22 cellular contexts compared by ENCODE assay signal in the genomic region with DNA sequence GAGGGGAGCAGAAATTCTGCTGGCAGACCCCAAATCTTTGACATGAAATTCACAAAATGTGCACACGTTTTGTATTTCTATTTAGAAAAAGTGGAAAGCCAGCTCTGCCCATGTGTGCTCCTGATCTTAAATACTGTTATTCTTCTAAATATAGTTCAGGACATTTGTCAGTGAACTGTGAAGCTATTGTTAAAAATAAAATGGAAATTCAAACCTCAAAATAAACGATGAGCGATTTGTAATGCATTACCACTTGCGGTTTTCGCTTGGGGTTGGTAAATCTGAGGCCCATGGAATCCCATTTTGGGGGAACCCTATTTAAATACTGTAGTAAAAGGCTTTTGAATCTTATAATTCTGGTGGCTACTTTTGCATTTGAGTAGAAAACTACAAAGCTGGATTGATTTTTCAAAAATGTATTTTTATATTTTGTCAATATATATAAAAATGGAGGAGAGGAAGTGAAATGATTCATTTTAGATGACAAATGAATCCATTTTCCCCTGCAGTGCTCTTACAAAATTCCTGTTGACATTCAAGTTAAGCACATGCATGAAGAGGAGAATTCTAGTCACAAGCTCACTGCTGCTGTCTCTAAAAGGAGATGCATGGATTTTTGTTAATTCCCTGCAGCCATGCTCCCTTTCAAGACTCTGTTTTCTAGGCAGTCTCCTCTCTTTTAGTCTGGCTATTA. TPM values are rescaled to one million over a fixed set of nuclear protein-coding genes. Genes with fewer than 3 reads are reported as not detected.
DNase-seq lines count a peak whose midpoint lies in the region; ATAC-seq and TF ChIP-seq lines count a peak whose summit lies in the region.
"Had no signal": no experiment of that assay in that cellular context is flagged by ENCODE, and none has a peak within 500 bp of the region (broad histone marks: within the 10 kb centered on the region; RNA-seq: fewer than 3 reads in every experiment).

No MANE protein-coding gene starts in this region.

- no peaks in the 10 kb centered on the region for H4K20me1 ChIP-seq in PC-3 (ENCODE audit: low read length)

- DNase-seq in EH (ENCODE audit: low read depth) = peak; percentile 16
- DNase-seq in PC-3 = peak; percentile 51
- DNase-seq in endothelial cell (ENCODE audit: low spot score) = no peak
- no peak for DNase-seq in NCI-H146 (lab: John Stamatoyannopoulos, UW)
- DNase-seq in breast epithelium (ENCODE audit: low spot score in 2 of 2) = no peak
- DNase-seq: activated CD4-positive, alpha-beta memory T cell treated with anti-CD3 and anti-CD28 coated beads, Interleukin-2, amount 10 ng/mL, durations not matched to agents 7 days and 5 days; BE2C; Calu3; effector memory CD4-positive, alpha-beta T cell; head of caudate nucleus; KBM-7; left ventricle myocardium inferior; MV-4-11; NCI-H1930; NCI-H345; nucleus accumbens had no signal

- H3K4me3 Mint-ChIP-seq in nephron (no peak overlapping the region), endothelial cell (ENCODE audit: unreplicated experiment) (no peak overlapping the region)
- H3K4me3 Mint-ChIP-seq: activated CD4-positive, alpha-beta memory T cell treated with anti-CD3 and anti-CD28 coated beads, Interleukin-2, amount 10 ng/mL, durations not matched to agents 7 days and 5 days had no signal

- H3K4me3 ChIP-seq in PC-3 (ENCODE audit: low read length) (no peak overlapping the region), breast epithelium (no peak overlapping the region)
- H3K4me3 ChIP-seq: A549, left ventricle myocardium inferior had no signal

- H3K27ac ChIP-seq in PC-3 (ENCODE audit: low read length) (peak overlapping the region; percentile 44), cingulate gyrus (ENCODE audit: low read depth, low read length) (peak overlapping the region; percentile 39), breast epithelium (no peak overlapping the region)
- H3K27ac ChIP-seq: A549, HL-60, left ventricle myocardium inferior had no signal

- no peaks in the 10 kb centered on the region for H3K9me2 ChIP-seq in PC-3 (replicated peaks; ENCODE audit: low read length)

- ATAC-seq in PC-3 (no peak), HG02870 (IDR thresholded peaks at IDR 0.05; ENCODE audit: unreplicated experiment) (no peak)
- ATAC-seq: A549, Panc1 had no signal

- no peaks in the 10 kb centered on the region for H3K27me3 ChIP-seq in PC-3 (ENCODE audit: low read length)
- no peaks in the 10 kb centered on the region for H3K27me3 ChIP-seq in breast epithelium
- H3K27me3 ChIP-seq: BE2C had no signal

- H3K36me3 ChIP-seq in PC-3 (ENCODE audit: low read depth, low read length) = no peaks in the 10 kb centered on the region
- H3K36me3 ChIP-seq in breast epithelium = no peaks in the 10 kb centered on the region
- H3K36me3 ChIP-seq: BE2C, left ventricle myocardium inferior had no signal

- no peak overlapping the region for H3K9ac ChIP-seq in PC-3 (ENCODE audit: low read length)

- H3K27me3 Mint-ChIP-seq in nephron (ENCODE audit: low read depth) (no peaks in the 10 kb centered on the region), endothelial cell (ENCODE audit: unreplicated experiment) (no peaks in the 10 kb centered on the region)
- H3K27me3 Mint-ChIP-seq: activated CD4-positive, alpha-beta memory T cell treated with anti-CD3 and anti-CD28 coated beads, Interleukin-2, amount 10 ng/mL, durations not matched to agents 7 days and 5 days had no signal

- BruUV-seq in PC-3 (replicated peaks; lab: Mats Ljungman, UMichigan) = no TSS peak

- H3K4me1 ChIP-seq in PC-3 (ENCODE audit: insufficient read depth, low read length) = peaks cover 11% of the 10 kb centered on the region
- H3K4me1 ChIP-seq in breast epithelium = peaks cover 0 to 6% of the 10 kb centered on the region in 2 donors
- H3K4me1 ChIP-seq: BE2C, left ventricle myocardium inferior had no signal

- TF ChIP-seq POLR2A in breast epithelium (IDR thresholded peaks at IDR 0.05) = no peak

- POLR2A ChIA-PET in PC-3 (lab: Charles Lee; ENCODE audit: unreplicated experiment) = no interaction called here

- H3K79me2 ChIP-seq in PC-3 (ENCODE audit: low read length) = no peaks in the 10 kb centered on the region

- H3K36me3 Mint-ChIP-seq in nephron (ENCODE audit: low read depth) = peaks cover 38% of the 10 kb centered on the region
- H3K36me3 Mint-ChIP-seq in endothelial cell (ENCODE audit: low read depth, unreplicated experiment) = no peaks in the 10 kb centered on the region

- intact Hi-C loops in PC-3 (cut with micrococcal nuclease) (no loop called here), breast epithelium (cut with DNase I; ENCODE audit: low total_unique reads) (no loop called here)

- peak overlapping the region; percentile 44 to 60 (median 45) for H3K27ac Mint-ChIP-seq in nephron
- H3K27ac Mint-ChIP-seq in endothelial cell (ENCODE audit: unreplicated experiment) = no peak overlapping the region
- H3K27ac Mint-ChIP-seq: activated CD4-positive, alpha-beta memory T cell treated with anti-CD3 and anti-CD28 coated beads, Interleukin-2, amount 10 ng/mL, durations not matched to agents 7 days and 5 days had no signal

- H3K9me3 ChIP-seq in PC-3 (ENCODE audit: low read length) = no peaks in the 10 kb centered on the region
- no peaks in the 10 kb centered on the region for H3K9me3 ChIP-seq in breast epithelium
- H3K9me3 ChIP-seq: A549, BE2C, left ventricle myocardium inferior had no signal

- no peaks in the 10 kb centered on the region for H3K9me3 Mint-ChIP-seq in nephron
- H3K9me3 Mint-ChIP-seq in endothelial cell (ENCODE audit: unreplicated experiment) = no peaks in the 10 kb centered on the region
- H3K9me3 Mint-ChIP-seq: activated CD4-positive, alpha-beta memory T cell treated with anti-CD3 and anti-CD28 coated beads, Interleukin-2, amount 10 ng/mL, durations not matched to agents 7 days and 5 days had no signal

- CTCF ChIA-PET in PC-3 (lab: Charles Lee) = no interaction called here

- peaks cover 93% of the 10 kb centered on the region for H3K4me1 Mint-ChIP-seq in nephron
- peaks cover 35% of the 10 kb centered on the region for H3K4me1 Mint-ChIP-seq in endothelial cell (ENCODE audit: unreplicated experiment)
- H3K4me1 Mint-ChIP-seq: activated CD4-positive, alpha-beta memory T cell treated with anti-CD3 and anti-CD28 coated beads, Interleukin-2, amount 10 ng/mL, durations not matched to agents 7 days and 5 days had no signal

- TF ChIP-seq CTCF in PC-3 (conservative IDR thresholded peaks at IDR 0.05; ENCODE audit: low read depth, low read length) = no peak
- TF ChIP-seq CTCF in nephron (IDR thresholded peaks at IDR 0.05; ENCODE audit: unreplicated experiment in 3 of 3) = no peak
- no peak for TF ChIP-seq CTCF in endothelial cell (IDR thresholded peaks at IDR 0.05; ENCODE audit: unreplicated experiment)
- no peak for TF ChIP-seq CTCF in breast epithelium (IDR thresholded peaks at IDR 0.05)

- no peaks in the 10 kb centered on the region for H3F3A ChIP-seq in PC-3 (ENCODE audit: low read length, unreplicated experiment)

- H3K4me2 ChIP-seq in PC-3 (ENCODE audit: low read length) = peak overlapping the region; percentile 37; the same call in 1 of the 2 replicates
- H3K4me2 ChIP-seq: A549 had no signal

- H2AFZ ChIP-seq in PC-3 (ENCODE audit: low read length) = no peak overlapping the region; the same call in 1 of the 2 replicates

RNA-seq across cellular contexts. Expression of gene FLRT2, which starts 47.1 kb away (rescaled TPM):
- total RNA-seq in PC-3 (2014; rRNA removed) (0.07 TPM in 1 of 2 replicates, not detected in the other), endothelial cell (ENCODE audit: unreplicated experiment) (7.8 TPM), breast epithelium (10 to 100 TPM in 2 of 3 donors, 1 to 10 TPM in 1; 5.2 to 12.6 (median 10.5) TPM)
- total RNA-seq: activated CD4-positive, alpha-beta memory T cell treated with anti-CD3 and anti-CD28 coated beads, Interleukin-2, amount 10 ng/mL, durations not matched to agents 7 days and 5 days; Calu3 had no signal

Comparison
In these comparisons a context has a peak if more than half of its experiments do, and no peak if none do; other contexts are left out.
1. DNase-seq: peak in EH (single experiment) and PC-3 (single experiment); none in endothelial cell (single experiment), NCI-H146 (single experiment) and breast epithelium (0 of 2).
2. H3K27ac ChIP-seq: peak in PC-3 (single experiment) and cingulate gyrus (single experiment); none in breast epithelium (0 of 2).